In genomic region chr9:1231998-1232919, GRCh38 we compare ENCODE assay signal across 9 cellular contexts.
DNase-seq lines count a peak whose midpoint lies in the region; ATAC-seq, FAIRE-seq and TF ChIP-seq lines count a peak whose summit lies in the region.
"Had no signal": no experiment of that assay in that cellular context is flagged by ENCODE, and none has a peak within 500 bp of the region (broad histone marks: within the 10 kb centered on the region; RNA-seq: fewer than 3 reads in every experiment).

No MANE protein-coding gene starts in this region.

- H3K9me3 Mint-ChIP-seq in T-cell, result no peaks in the 10 kb centered on the region

- H3K4me1 Mint-ChIP-seq in T-cell, result no peaks in the 10 kb centered on the region

- no peak for TF ChIP-seq CTCF in epithelial cell of proximal tubule (conservative IDR thresholded peaks at IDR 0.05; ENCODE audit: low read depth, low read length)
- no peak for TF ChIP-seq CTCF in osteoblast (IDR thresholded peaks at IDR 0.05; ENCODE audit: extremely low read depth, low read depth, low read length)

- no peaks in the 10 kb centered on the region for H3K9me3 ChIP-seq in osteoblast (ENCODE audit: low read depth, low read length)

- H4K20me1 ChIP-seq in osteoblast (ENCODE audit: insufficient read depth, low read length), result no peaks in the 10 kb centered on the region

- peak overlapping the region; percentile 80 for H2AFZ ChIP-seq in osteoblast (ENCODE audit: low read length)

- no peak for ATAC-seq in T-cell (replicated peaks in 1 of 4)
- no peak for ATAC-seq in GM18520 (IDR thresholded peaks at IDR 0.05; ENCODE audit: unreplicated experiment)

- CTCF ChIA-PET in T-cell (lab: Charles Lee), result no interaction called here

- FAIRE-seq in urothelium cell line (lab: Jason Lieb, UNC), result no peak

- peaks cover 4% of the 10 kb centered on the region in 2 donors for H3K27me3 Mint-ChIP-seq in T-cell

- H3K79me2 ChIP-seq in osteoblast (ENCODE audit: insufficient read depth, low read length), result no peaks in the 10 kb centered on the region

- peaks cover 3% of the 10 kb centered on the region for H3K4me1 ChIP-seq in osteoblast (ENCODE audit: insufficient read depth, low read length)

- DNase-seq in EH (ENCODE audit: low read depth) (peak; percentile 94), HT-29 (ENCODE audit: low spot score) (peak; percentile 55), epithelial cell of proximal tubule (ENCODE audit: low read depth) (peak; percentile 39), osteoblast (ENCODE audit: insufficient read length, low spot score, missing footprints) (no peak), T-cell (no peak), urothelium cell line (ENCODE audit: low spot score) (no peak), NCI-H446 treated with DMSO at 0.1 percent for 48 hours (lab: John Stamatoyannopoulos, UW) (no peak)
- DNase-seq: activated CD4-positive, CD25-positive, alpha-beta regulatory T cell had no signal

- no peak overlapping the region for H3K27ac Mint-ChIP-seq in T-cell

- POLR2A ChIA-PET in T-cell (lab: Charles Lee), result no interaction called here

- H3K4me2 ChIP-seq in osteoblast (ENCODE audit: insufficient read depth, low read length), result peak overlapping the region; percentile 77

- no peaks in the 10 kb centered on the region for H3K36me3 Mint-ChIP-seq in T-cell

- no peak overlapping the region for H3K4me3 ChIP-seq in epithelial cell of proximal tubule (ENCODE audit: low read depth, low read length)
- H3K4me3 ChIP-seq in osteoblast (ENCODE audit: insufficient read depth, low read length), result peak overlapping the region; percentile 54

- H3K4me3 Mint-ChIP-seq in T-cell, result no peak overlapping the region

- peak overlapping the region; percentile 77 for H3K27ac ChIP-seq in osteoblast (ENCODE audit: low read depth, low read length)

- H3K27me3 ChIP-seq in osteoblast (ENCODE audit: insufficient read depth, low read length), result no peaks in the 10 kb centered on the region

- no peaks in the 10 kb centered on the region for H3K36me3 ChIP-seq in osteoblast (ENCODE audit: insufficient read depth, low read length)

Comparison
In these comparisons a context has a peak if more than half of its experiments do, and no peak if none do; other contexts are left out.
1. DNase-seq: peak in EH (single experiment), HT-29 (single experiment) and epithelial cell of proximal tubule (single experiment); none in osteoblast (single experiment), T-cell (0 of 34), urothelium cell line (single experiment) and NCI-H446 treated with DMSO at 0.1 percent for 48 hours (single experiment).